19 cellular contexts compared by ENCODE assay signal in genomic region chr3:38026856-38027255, GRCh38. TPM values are rescaled to one million over a fixed set of nuclear protein-coding genes. Genes with fewer than 3 reads are reported as not detected.
"Had no signal": no experiment of that assay in that cellular context is flagged by ENCODE, and none has a peak within 500 bp of the region (broad histone marks: within the 10 kb centered on the region; RNA-seq: fewer than 3 reads in every experiment).

No MANE protein-coding gene starts in this region.

- H3K36me3 Mint-ChIP-seq: natural killer cell had no signal

- H3K9me3 Mint-ChIP-seq: activated CD4-positive, alpha-beta T cell treated with anti-CD3 and anti-CD28 coated beads, Interleukin-2, amount 10 ng/mL, durations not matched to agents 7 days and 5 days; natural killer cell had no signal

- ATAC-seq: gastrocnemius medialis, natural killer cell, right cardiac atrium had no signal

- H3K4me3 ChIP-seq: gastrocnemius medialis, left ventricle myocardium inferior, prostate gland had no signal

- H3K27ac Mint-ChIP-seq: activated CD4-positive, alpha-beta T cell treated with anti-CD3 and anti-CD28 coated beads, Interleukin-2, amount 10 ng/mL, durations not matched to agents 7 days and 5 days; natural killer cell had no signal

- H3K9me3 ChIP-seq: gastrocnemius medialis, left ventricle myocardium inferior, prostate gland had no signal

- H3K27ac ChIP-seq: gastrocnemius medialis, left ventricle myocardium inferior, prostate gland had no signal

- H3K4me3 Mint-ChIP-seq: activated CD4-positive, alpha-beta T cell treated with anti-CD3 and anti-CD28 coated beads, Interleukin-2, amount 10 ng/mL, durations not matched to agents 7 days and 5 days had no signal

- H3K36me3 ChIP-seq: gastrocnemius medialis, left ventricle myocardium inferior, prostate gland had no signal

- DNase-seq: activated CD4-positive, alpha-beta T cell treated with anti-CD3 and anti-CD28 coated beads, Interleukin-2, amount 10 ng/mL, durations not matched to agents 7 days and 5 days; activated CD8-positive, alpha-beta memory T cell treated with anti-CD3 and anti-CD28 coated beads for 24 hours; anterior cingulate cortex; effector CD4-positive, alpha-beta T cell; gastrocnemius medialis; left ventricle myocardium inferior; natural killer cell; nucleus accumbens; small intestine; stimulated activated CD4-positive, alpha-beta T cell treated with anti-CD3 and anti-CD28 coated beads, Interleukin-4, amount 100 ng/mL, for 4 hours; stimulated activated CD8-positive, alpha-beta memory T cell treated with anti-CD3 and anti-CD28 coated beads, Interleukin-4, amount 100 ng/mL, for 48 hours; stimulated activated naive CD4-positive, alpha-beta T cell treated with Interleukin-2 at 50 U/mL for 16 hours; substantia nigra; T-helper 9 cell; trophoblast cell had no signal

RNA-seq across cellular contexts. Expression of gene DLEC1, which starts 12.2 kb away (rescaled TPM):
- total RNA-seq: gastrocnemius medialis, SK-MEL-5 had no signal
- polyA plus RNA-seq: keratinocyte had no signal
